ENCODE assay signal across 9 cellular contexts in genomic region chr6:17156112-17156921, GRCh38. TPM values are rescaled to one million over a fixed set of nuclear protein-coding genes. Genes with fewer than 3 reads are reported as not detected.
DNase-seq lines count a peak whose midpoint lies in the region; ATAC-seq and TF ChIP-seq lines count a peak whose summit lies in the region.
"Had no signal": no experiment of that assay in that cellular context is flagged by ENCODE, and none has a peak within 500 bp of the region (broad histone marks: within the 10 kb centered on the region; RNA-seq: fewer than 3 reads in every experiment).

No MANE protein-coding gene starts in this region.

- peak; percentile 19 for DNase-seq in NCI-H345 (lab: John Stamatoyannopoulos, UW)
- DNase-seq in NCI-H345 treated with DMSO at 0.1 percent for 48 hours (lab: John Stamatoyannopoulos, UW; ENCODE audit: unreplicated experiment), result no peak
- peak; percentile 61 for DNase-seq in MV-4-11 (lab: John Stamatoyannopoulos, UW)
- peak; percentile 63 for DNase-seq in SK-N-SH
- peak; percentile 64 for DNase-seq in activated naive CD4-positive, alpha-beta T cell treated with anti-CD3 and anti-CD28 coated beads, Interleukin-2, amount 10 ng/mL, durations not matched to agents 7 days and 5 days
- DNase-seq in glomerular visceral epithelial cell (ENCODE audit: extremely low spot score), result peak; percentile 76
- DNase-seq in psoas muscle, result peak in 1 of 2 donors; percentile 32

- no peaks in the 10 kb centered on the region for H4K20me1 ChIP-seq in SK-N-SH (ENCODE audit: insufficient read depth)

- peak; percentile 86 for TF ChIP-seq CTCF in SK-N-SH (IDR thresholded peaks at IDR 0.05)
- TF ChIP-seq CTCF in psoas muscle (IDR thresholded peaks at IDR 0.05), result peak; percentile 89

- no peak overlapping the region for H3K9ac ChIP-seq in SK-N-SH

- H3K27ac ChIP-seq in SK-N-SH (ENCODE audit: low read depth in 2 of 2, low read length in 1 of 2) (no peak overlapping the region), psoas muscle (no peak overlapping the region)
- H3K27ac ChIP-seq: skin epidermis had no signal

- 28% methylated on average over 4 of the region's 4 CpGs for WGBS in SK-N-SH (ENCODE audit: low lambda C conversion rate)
- WGBS in psoas muscle, 3 donors, result 34 to 41% (median 40%) methylated on average over 4 of the region's 4 CpGs

- intact Hi-C loops in psoas muscle (cut with DNase I), result loop anchor here (1.0 to 10.0 kb wide), 5 partner anchors 426 to 968 kb away; partner anchors contain the start of gene NHLRC1 (in 1 of the 2)

- peak; percentile 69 to 92 (median 76) for ATAC-seq in psoas muscle
- ATAC-seq in GM19463 (IDR thresholded peaks at IDR 0.05; ENCODE audit: unreplicated experiment), result no peak

- no peaks in the 10 kb centered on the region for H3F3A ChIP-seq in SK-N-SH (replicated peaks; ENCODE audit: insufficient read depth)

- no peak overlapping the region for H3K4me2 ChIP-seq in SK-N-SH

- CTCF ChIA-PET in SK-N-SH (lab: Yijun Ruan, JAX), result interaction anchor here (0.5 to 4.2 kb wide), 23 partner anchors 10 to 1347 kb away, joined by 3 to 51 read pairs (median 4); no protein-coding TSS in a partner anchor
- CTCF ChIA-PET in activated naive CD4-positive, alpha-beta T cell treated with anti-CD3 and anti-CD28 coated beads, Interleukin-2, amount 10 ng/mL, durations not matched to agents 7 days and 5 days (lab: Charles Lee), result interaction anchor here (0.6 to 3.1 kb wide), 5 partner anchors 14 to 930 kb away, joined by 3 to 11 read pairs (median 3); no protein-coding TSS in a partner anchor

- no peak overlapping the region for H2AFZ ChIP-seq in SK-N-SH (ENCODE audit: low read depth)

- no peaks in the 10 kb centered on the region for H3K4me1 Mint-ChIP-seq in activated naive CD4-positive, alpha-beta T cell treated with anti-CD3 and anti-CD28 coated beads, Interleukin-2, amount 10 ng/mL, durations not matched to agents 7 days and 5 days

- H3K36me3 ChIP-seq in SK-N-SH (replicated peaks in 1 of 2; ENCODE audit: control insufficient read depth in 1 of 2, insufficient read depth in 2 of 2, low read length in 1 of 2) (no peaks in the 10 kb centered on the region), psoas muscle (ENCODE audit: insufficient read depth in 1 of 2, low read depth in 1 of 2) (no peaks in the 10 kb centered on the region)

- H3K4me3 Mint-ChIP-seq in activated naive CD4-positive, alpha-beta T cell treated with anti-CD3 and anti-CD28 coated beads, Interleukin-2, amount 10 ng/mL, durations not matched to agents 7 days and 5 days, result no peak overlapping the region

- H3K4me3 ChIP-seq in SK-N-SH (ENCODE audit: low read depth in 2 of 2, low read length in 1 of 2) (no peak overlapping the region), psoas muscle (no peak overlapping the region)
- H3K4me3 ChIP-seq: skin epidermis had no signal

- no peaks in the 10 kb centered on the region for H3K79me2 ChIP-seq in SK-N-SH (ENCODE audit: insufficient read depth)

- no peaks in the 10 kb centered on the region for H3K27me3 Mint-ChIP-seq in activated naive CD4-positive, alpha-beta T cell treated with anti-CD3 and anti-CD28 coated beads, Interleukin-2, amount 10 ng/mL, durations not matched to agents 7 days and 5 days

- no peaks in the 10 kb centered on the region for H3K9me2 ChIP-seq in SK-N-SH

- peak; percentile 97 for TF ChIP-seq RAD21 in SK-N-SH (IDR thresholded peaks at IDR 0.05; ENCODE audit: low read length)

- POLR2A ChIA-PET in SK-N-SH (lab: Yijun Ruan, JAX), result no interaction called here

- H3K27me3 ChIP-seq in SK-N-SH (ENCODE audit: insufficient read depth), result no peaks in the 10 kb centered on the region
- H3K27me3 ChIP-seq in psoas muscle (ENCODE audit: insufficient read depth in 3 of 3, low read length in 2 of 3), result no peaks in the 10 kb centered on the region

- H3K9me3 Mint-ChIP-seq in activated naive CD4-positive, alpha-beta T cell treated with anti-CD3 and anti-CD28 coated beads, Interleukin-2, amount 10 ng/mL, durations not matched to agents 7 days and 5 days, result peaks cover 8% of the 10 kb centered on the region

- no peaks in the 10 kb centered on the region for H3K36me3 Mint-ChIP-seq in activated naive CD4-positive, alpha-beta T cell treated with anti-CD3 and anti-CD28 coated beads, Interleukin-2, amount 10 ng/mL, durations not matched to agents 7 days and 5 days

- no peaks in the 10 kb centered on the region for H3K4me1 ChIP-seq in SK-N-SH (ENCODE audit: control insufficient read depth in 1 of 2, insufficient read depth in 2 of 2, low read depth in 1 of 2, low read length in 1 of 2)
- no peaks in the 10 kb centered on the region for H3K4me1 ChIP-seq in psoas muscle

- no peak for TF ChIP-seq EP300 in SK-N-SH (IDR thresholded peaks at IDR 0.05; ENCODE audit: borderline replicate concordance in 1 of 2, low read depth in 1 of 2, low read length in 1 of 2)

- no peaks in the 10 kb centered on the region for H3K9me3 ChIP-seq in SK-N-SH
- no peaks in the 10 kb centered on the region for H3K9me3 ChIP-seq in psoas muscle

- no peak overlapping the region for H3K27ac Mint-ChIP-seq in activated naive CD4-positive, alpha-beta T cell treated with anti-CD3 and anti-CD28 coated beads, Interleukin-2, amount 10 ng/mL, durations not matched to agents 7 days and 5 days

TF ChIP-seq in SK-N-SH, 30 proteins besides CTCF, POLR2A, EP300 and RAD21:
- TF ChIP-seq, protein P1, sequence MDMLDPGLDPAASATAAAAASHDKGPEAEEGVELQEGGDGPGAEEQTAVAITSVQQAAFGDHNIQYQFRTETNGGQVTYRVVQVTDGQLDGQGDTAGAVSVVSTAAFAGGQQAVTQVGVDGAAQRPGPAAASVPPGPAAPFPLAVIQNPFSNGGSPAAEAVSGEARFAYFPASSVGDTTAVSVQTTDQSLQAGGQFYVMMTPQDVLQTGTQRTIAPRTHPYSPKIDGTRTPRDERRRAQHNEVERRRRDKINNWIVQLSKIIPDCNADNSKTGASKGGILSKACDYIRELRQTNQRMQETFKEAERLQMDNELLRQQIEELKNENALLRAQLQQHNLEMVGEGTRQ (IDR thresholded peaks at IDR 0.05; ENCODE audit: borderline replicate concordance, low read depth, low read length), result no peak
- peak; percentile 83 for TF ChIP-seq SMC3 (IDR thresholded peaks at IDR 0.05; ENCODE audit: low read depth, low read length)
TF ChIP-seq in SK-N-SH: peak in this region for 1.

RNA-seq across cellular contexts. Expression of gene STMND1, which starts 54.5 kb away (rescaled TPM):
- not detected in 2 replicates for polyA plus RNA-seq in SK-N-SH (2012; rRNA removed)
- polyA plus RNA-seq in SK-N-SH (2012; cell fraction: cytosol; rRNA removed), result not detected in 2 replicates
- not detected in 2 replicates for polyA plus RNA-seq in SK-N-SH (2012; cell fraction: nucleus; rRNA removed)
- total RNA-seq in psoas muscle, result not detected
- polyA plus RNA-seq in psoas muscle, result not detected
